In the genomic region with DNA sequence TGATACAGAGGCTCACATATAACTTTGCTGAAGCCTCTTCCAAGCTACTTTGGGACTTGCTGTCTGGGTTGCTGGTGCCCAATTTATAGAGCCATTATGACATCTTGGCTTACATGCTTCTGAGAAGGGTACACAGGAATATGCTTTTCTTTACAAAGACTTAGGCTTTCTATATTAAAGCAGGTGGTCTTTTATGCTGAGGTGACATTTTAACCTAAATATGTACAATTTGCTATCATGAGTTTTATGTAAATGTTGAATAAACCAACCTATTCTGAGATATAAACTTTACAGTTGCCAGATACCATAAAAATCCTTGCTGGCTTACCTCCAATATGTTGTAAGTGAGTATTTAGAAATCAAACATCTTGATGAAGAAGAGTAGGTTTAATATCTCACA, we compare ENCODE assay signal across 1 cellular context.
A peak's percentile ranks its signal among the peaks of the same experiment; 100 is the strongest.
TF ChIP-seq lines count a peak whose summit lies in the region.

No MANE protein-coding gene starts in this region.

TF ChIP-seq in K562, 482 proteins besides CTCF, POLR2A, EP300 and RAD21 (continued from another document):
- TF ChIP-seq, protein P1, sequence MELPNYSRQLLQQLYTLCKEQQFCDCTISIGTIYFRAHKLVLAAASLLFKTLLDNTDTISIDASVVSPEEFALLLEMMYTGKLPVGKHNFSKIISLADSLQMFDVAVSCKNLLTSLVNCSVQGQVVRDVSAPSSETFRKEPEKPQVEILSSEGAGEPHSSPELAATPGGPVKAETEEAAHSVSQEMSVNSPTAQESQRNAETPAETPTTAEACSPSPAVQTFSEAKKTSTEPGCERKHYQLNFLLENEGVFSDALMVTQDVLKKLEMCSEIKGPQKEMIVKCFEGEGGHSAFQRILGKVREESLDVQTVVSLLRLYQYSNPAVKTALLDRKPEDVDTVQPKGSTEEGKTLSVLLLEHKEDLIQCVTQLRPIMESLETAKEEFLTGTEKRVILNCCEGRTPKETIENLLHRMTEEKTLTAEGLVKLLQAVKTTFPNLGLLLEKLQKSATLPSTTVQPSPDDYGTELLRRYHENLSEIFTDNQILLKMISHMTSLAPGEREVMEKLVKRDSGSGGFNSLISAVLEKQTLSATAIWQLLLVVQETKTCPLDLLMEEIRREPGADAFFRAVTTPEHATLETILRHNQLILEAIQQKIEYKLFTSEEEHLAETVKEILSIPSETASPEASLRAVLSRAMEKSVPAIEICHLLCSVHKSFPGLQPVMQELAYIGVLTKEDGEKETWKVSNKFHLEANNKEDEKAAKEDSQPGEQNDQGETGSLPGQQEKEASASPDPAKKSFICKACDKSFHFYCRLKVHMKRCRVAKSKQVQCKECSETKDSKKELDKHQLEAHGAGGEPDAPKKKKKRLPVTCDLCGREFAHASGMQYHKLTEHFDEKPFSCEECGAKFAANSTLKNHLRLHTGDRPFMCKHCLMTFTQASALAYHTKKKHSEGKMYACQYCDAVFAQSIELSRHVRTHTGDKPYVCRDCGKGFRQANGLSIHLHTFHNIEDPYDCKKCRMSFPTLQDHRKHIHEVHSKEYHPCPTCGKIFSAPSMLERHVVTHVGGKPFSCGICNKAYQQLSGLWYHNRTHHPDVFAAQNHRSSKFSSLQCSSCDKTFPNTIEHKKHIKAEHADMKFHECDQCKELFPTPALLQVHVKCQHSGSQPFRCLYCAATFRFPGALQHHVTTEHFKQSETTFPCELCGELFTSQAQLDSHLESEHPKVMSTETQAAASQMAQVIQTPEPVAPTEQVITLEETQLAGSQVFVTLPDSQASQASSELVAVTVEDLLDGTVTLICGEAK (IDR thresholded peaks at IDR 0.05), result no peak
- TF ChIP-seq, protein P1 (CRISPR knock-in tag; IDR thresholded peaks at IDR 0.05), result no peak
- TF ChIP-seq HMG20B (CRISPR knock-in tag; IDR thresholded peaks at IDR 0.05), result no peak
- TF ChIP-seq MAFK (IDR thresholded peaks at IDR 0.05; ENCODE audit: low read length), result 0 out of 2 replicates have a peak, but pooled peaks have one; percentile 11
- TF ChIP-seq XRCC4 (IDR thresholded peaks at IDR 0.05; ENCODE audit: extremely low read depth, insufficient read depth, insufficient read length), result no peak
- TF ChIP-seq, protein P2, sequence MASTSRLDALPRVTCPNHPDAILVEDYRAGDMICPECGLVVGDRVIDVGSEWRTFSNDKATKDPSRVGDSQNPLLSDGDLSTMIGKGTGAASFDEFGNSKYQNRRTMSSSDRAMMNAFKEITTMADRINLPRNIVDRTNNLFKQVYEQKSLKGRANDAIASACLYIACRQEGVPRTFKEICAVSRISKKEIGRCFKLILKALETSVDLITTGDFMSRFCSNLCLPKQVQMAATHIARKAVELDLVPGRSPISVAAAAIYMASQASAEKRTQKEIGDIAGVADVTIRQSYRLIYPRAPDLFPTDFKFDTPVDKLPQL (IDR thresholded peaks at IDR 0.05; ENCODE audit: extremely low read depth, insufficient read length), result no peak
- TF ChIP-seq, protein P3, sequence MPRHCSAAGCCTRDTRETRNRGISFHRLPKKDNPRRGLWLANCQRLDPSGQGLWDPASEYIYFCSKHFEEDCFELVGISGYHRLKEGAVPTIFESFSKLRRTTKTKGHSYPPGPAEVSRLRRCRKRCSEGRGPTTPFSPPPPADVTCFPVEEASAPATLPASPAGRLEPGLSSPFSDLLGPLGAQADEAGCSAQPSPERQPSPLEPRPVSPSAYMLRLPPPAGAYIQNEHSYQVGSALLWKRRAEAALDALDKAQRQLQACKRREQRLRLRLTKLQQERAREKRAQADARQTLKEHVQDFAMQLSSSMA (CRISPR knock-in tag; IDR thresholded peaks at IDR 0.05), result no peak
- no peak for TF ChIP-seq BCOR (IDR thresholded peaks at IDR 0.05)
- TF ChIP-seq MAFG (tag; conservative IDR thresholded peaks at IDR 0.05), result 0 out of 2 replicates have a peak, but pooled peaks have one; percentile 17
- no peak for TF ChIP-seq RBM25 (IDR thresholded peaks at IDR 0.05; ENCODE audit: low read depth, low read length, severe bottlenecking)
- TF ChIP-seq PHTF2 (CRISPR knock-in tag; IDR thresholded peaks at IDR 0.05), result no peak
- TF ChIP-seq MAFF (IDR thresholded peaks at IDR 0.05; ENCODE audit: low read length), result peak; percentile 40; the same call in 1 of the 2 replicates
- no peak for TF ChIP-seq ZSCAN29 (IDR thresholded peaks at IDR 0.05)
- TF ChIP-seq, protein P4, sequence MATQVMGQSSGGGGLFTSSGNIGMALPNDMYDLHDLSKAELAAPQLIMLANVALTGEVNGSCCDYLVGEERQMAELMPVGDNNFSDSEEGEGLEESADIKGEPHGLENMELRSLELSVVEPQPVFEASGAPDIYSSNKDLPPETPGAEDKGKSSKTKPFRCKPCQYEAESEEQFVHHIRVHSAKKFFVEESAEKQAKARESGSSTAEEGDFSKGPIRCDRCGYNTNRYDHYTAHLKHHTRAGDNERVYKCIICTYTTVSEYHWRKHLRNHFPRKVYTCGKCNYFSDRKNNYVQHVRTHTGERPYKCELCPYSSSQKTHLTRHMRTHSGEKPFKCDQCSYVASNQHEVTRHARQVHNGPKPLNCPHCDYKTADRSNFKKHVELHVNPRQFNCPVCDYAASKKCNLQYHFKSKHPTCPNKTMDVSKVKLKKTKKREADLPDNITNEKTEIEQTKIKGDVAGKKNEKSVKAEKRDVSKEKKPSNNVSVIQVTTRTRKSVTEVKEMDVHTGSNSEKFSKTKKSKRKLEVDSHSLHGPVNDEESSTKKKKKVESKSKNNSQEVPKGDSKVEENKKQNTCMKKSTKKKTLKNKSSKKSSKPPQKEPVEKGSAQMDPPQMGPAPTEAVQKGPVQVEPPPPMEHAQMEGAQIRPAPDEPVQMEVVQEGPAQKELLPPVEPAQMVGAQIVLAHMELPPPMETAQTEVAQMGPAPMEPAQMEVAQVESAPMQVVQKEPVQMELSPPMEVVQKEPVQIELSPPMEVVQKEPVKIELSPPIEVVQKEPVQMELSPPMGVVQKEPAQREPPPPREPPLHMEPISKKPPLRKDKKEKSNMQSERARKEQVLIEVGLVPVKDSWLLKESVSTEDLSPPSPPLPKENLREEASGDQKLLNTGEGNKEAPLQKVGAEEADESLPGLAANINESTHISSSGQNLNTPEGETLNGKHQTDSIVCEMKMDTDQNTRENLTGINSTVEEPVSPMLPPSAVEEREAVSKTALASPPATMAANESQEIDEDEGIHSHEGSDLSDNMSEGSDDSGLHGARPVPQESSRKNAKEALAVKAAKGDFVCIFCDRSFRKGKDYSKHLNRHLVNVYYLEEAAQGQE (CRISPR knock-in tag; IDR thresholded peaks at IDR 0.05; ENCODE audit: low read depth), result no peak
- TF ChIP-seq SMARCE1 (IDR thresholded peaks at IDR 0.05), result no peak
- no peak for TF ChIP-seq NFIX (CRISPR knock-in tag; IDR thresholded peaks at IDR 0.05; ENCODE audit: low read depth)
- TF ChIP-seq POU5F1 (IDR thresholded peaks at IDR 0.05; ENCODE audit: borderline replicate concordance, low read depth, low read length, partially characterized antibody), result no peak
- TF ChIP-seq, protein P5, sequence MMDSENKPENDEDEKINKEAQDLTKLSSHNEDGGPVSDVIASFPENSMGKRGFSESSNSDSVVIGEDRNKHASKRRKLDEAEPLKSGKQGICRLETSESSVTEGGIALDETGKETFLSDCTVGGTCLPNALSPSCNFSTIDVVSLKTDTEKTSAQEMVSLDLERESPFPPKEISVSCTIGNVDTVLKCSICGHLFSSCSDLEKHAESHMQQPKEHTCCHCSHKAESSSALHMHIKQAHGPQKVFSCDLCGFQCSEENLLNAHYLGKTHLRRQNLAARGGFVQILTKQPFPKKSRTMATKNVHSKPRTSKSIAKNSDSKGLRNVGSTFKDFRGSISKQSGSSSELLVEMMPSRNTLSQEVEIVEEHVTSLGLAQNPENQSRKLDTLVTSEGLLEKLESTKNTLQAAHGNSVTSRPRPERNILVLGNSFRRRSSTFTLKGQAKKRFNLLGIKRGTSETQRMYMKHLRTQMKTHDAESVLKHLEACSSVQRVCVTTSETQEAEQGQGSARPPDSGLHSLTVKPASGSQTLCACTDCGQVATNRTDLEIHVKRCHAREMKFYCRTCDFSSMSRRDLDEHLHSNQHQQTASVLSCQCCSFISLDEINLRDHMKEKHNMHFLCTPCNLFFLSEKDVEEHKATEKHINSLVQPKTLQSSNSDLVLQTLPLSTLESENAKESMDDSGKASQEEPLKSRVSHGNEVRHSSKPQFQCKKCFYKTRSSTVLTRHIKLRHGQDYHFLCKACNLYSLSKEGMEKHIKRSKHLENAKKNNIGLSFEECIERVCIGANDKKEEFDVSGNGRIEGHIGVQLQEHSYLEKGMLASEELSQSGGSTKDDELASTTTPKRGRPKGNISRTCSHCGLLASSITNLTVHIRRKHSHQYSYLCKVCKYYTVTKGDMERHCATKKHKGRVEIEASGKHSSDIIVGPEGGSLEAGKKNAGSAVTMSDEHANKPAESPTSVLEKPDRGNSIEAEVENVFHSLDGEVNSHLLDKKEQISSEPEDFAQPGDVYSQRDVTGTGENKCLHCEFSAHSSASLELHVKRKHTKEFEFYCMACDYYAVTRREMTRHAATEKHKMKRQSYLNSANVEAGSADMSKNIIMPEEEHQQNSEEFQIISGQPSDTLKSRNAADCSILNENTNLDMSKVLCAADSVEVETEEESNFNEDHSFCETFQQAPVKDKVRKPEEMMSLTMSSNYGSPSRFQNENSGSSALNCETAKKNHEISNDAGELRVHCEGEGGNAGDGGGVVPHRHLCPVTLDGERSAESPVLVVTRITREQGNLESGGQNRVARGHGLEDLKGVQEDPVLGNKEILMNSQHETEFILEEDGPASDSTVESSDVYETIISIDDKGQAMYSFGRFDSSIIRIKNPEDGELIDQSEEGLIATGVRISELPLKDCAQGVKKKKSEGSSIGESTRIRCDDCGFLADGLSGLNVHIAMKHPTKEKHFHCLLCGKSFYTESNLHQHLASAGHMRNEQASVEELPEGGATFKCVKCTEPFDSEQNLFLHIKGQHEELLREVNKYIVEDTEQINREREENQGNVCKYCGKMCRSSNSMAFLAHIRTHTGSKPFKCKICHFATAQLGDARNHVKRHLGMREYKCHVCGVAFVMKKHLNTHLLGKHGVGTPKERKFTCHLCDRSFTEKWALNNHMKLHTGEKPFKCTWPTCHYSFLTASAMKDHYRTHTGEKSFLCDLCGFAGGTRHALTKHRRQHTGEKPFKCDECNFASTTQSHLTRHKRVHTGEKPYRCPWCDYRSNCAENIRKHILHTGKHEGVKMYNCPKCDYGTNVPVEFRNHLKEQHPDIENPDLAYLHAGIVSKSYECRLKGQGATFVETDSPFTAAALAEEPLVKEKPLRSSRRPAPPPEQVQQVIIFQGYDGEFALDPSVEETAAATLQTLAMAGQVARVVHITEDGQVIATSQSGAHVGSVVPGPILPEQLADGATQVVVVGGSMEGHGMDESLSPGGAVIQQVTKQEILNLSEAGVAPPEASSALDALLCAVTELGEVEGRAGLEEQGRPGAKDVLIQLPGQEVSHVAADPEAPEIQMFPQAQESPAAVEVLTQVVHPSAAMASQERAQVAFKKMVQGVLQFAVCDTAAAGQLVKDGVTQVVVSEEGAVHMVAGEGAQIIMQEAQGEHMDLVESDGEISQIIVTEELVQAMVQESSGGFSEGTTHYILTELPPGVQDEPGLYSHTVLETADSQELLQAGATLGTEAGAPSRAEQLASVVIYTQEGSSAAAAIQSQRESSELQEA (IDR thresholded peaks at IDR 0.05; ENCODE audit: low read depth), result no peak
- no peak for TF ChIP-seq ZNF217 (CRISPR knock-in tag; IDR thresholded peaks at IDR 0.05)
- no peak for TF ChIP-seq ZBTB17 (CRISPR knock-in tag; IDR thresholded peaks at IDR 0.05)
- no peak for TF ChIP-seq FIP1L1 (IDR thresholded peaks at IDR 0.05; ENCODE audit: low read depth, low read length, poor library complexity, severe bottlenecking)
- no peak for TF ChIP-seq TRIM24 (IDR thresholded peaks at IDR 0.05)
- TF ChIP-seq, protein P6, sequence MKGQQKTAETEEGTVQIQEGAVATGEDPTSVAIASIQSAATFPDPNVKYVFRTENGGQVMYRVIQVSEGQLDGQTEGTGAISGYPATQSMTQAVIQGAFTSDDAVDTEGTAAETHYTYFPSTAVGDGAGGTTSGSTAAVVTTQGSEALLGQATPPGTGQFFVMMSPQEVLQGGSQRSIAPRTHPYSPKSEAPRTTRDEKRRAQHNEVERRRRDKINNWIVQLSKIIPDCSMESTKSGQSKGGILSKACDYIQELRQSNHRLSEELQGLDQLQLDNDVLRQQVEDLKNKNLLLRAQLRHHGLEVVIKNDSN (CRISPR knock-in tag; IDR thresholded peaks at IDR 0.05), result no peak
- no peak for TF ChIP-seq ZNF184 (CRISPR knock-in tag; IDR thresholded peaks at IDR 0.05)
- no peak for TF ChIP-seq RBFOX2 (IDR thresholded peaks at IDR 0.05; ENCODE audit: low read depth, low read length)
- no peak for TF ChIP-seq ILK (tag; IDR thresholded peaks at IDR 0.05; ENCODE audit: borderline replicate concordance, low read depth)
- no peak for TF ChIP-seq NCOR1 (IDR thresholded peaks at IDR 0.05)
- TF ChIP-seq ZNF699 (CRISPR knock-in tag; IDR thresholded peaks at IDR 0.05; ENCODE audit: insufficient replicate concordance), result no peak
- TF ChIP-seq SIN3A (IDR thresholded peaks at IDR 0.05; ENCODE audit: borderline replicate concordance in 2 of 2, control insufficient read depth in 1 of 2, low read depth in 2 of 2, low read length in 2 of 2), result no peak
- no peak for TF ChIP-seq SAP30 (IDR thresholded peaks at IDR 0.05; ENCODE audit: borderline replicate concordance, insufficient read depth, low read depth, low read length, poor library complexity, severe bottlenecking)
- no peak for TF ChIP-seq NELFE (IDR thresholded peaks at IDR 0.05; ENCODE audit: insufficient read depth, insufficient read length)
- TF ChIP-seq ZNF316 (IDR thresholded peaks at IDR 0.05), result peak; percentile 40; the same call in 1 of the 2 replicates
